In genomic region chr10:1600861-1601260, GRCh38 we compare ENCODE assay signal across 28 cellular contexts.
A peak's percentile ranks its signal among the peaks of the same experiment; 100 is the strongest.
DNase-seq lines count a peak whose midpoint lies in the region; ATAC-seq and TF ChIP-seq lines count a peak whose summit lies in the region.
"Had no signal": no experiment of that assay in that cellular context is flagged by ENCODE, and none has a peak within 500 bp of the region (broad histone marks: within the 10 kb centered on the region; RNA-seq: fewer than 3 reads in every experiment).

No MANE protein-coding gene starts in this region.

- H4K8ac ChIP-seq in mesenchymal stem cell (ENCODE audit: low read length) = no peak overlapping the region

- no peak overlapping the region for H3K4me3 ChIP-seq in RWPE2 (ENCODE audit: severe bottlenecking)
- no peak overlapping the region for H3K4me3 ChIP-seq in vagina
- no peak overlapping the region for H3K4me3 ChIP-seq in MG63
- H3K4me3 ChIP-seq in gastrocnemius medialis = no peak overlapping the region
- H3K4me3 ChIP-seq in mesenchymal stem cell (ENCODE audit: insufficient read depth in 1 of 2, low read depth in 1 of 2, low read length in 2 of 2) = no peak overlapping the region
- H3K4me3 ChIP-seq: gastroesophageal sphincter, GM23338, lung, Peyer's patch, spleen, tibial artery had no signal

- H3K23ac ChIP-seq in mesenchymal stem cell (ENCODE audit: low read length in 2 of 2) = no peak overlapping the region

- no peaks in the 10 kb centered on the region for H3K79me1 ChIP-seq in mesenchymal stem cell (replicated peaks; ENCODE audit: low read length, poor library complexity, severe bottlenecking)

- peak overlapping the region; percentile 53 for H3K27ac ChIP-seq in RWPE2 (ENCODE audit: poor library complexity, severe bottlenecking)
- H3K27ac ChIP-seq in vagina = no peak overlapping the region
- H3K27ac ChIP-seq in gastrocnemius medialis = no peak overlapping the region
- H3K27ac ChIP-seq in mesenchymal stem cell (ENCODE audit: low read length, poor library complexity, severe bottlenecking) = no peak overlapping the region
- H3K27ac ChIP-seq: 22Rv1, gastroesophageal sphincter, Peyer's patch, spleen, tibial artery had no signal

- no peak overlapping the region for H2BK120ac ChIP-seq in mesenchymal stem cell (ENCODE audit: low read depth, low read length)

- no peak for TF ChIP-seq POLR2A in vagina (IDR thresholded peaks at IDR 0.05)
- TF ChIP-seq POLR2A in gastrocnemius medialis (IDR thresholded peaks at IDR 0.05) = no peak

- WGBS in mesenchymal stem cell = 79% methylated on average over 9 of the region's 9 CpGs

- TF ChIP-seq CTCF in RWPE2 (IDR thresholded peaks at IDR 0.05; ENCODE audit: poor library complexity, severe bottlenecking) (no peak), vagina (IDR thresholded peaks at IDR 0.05) (no peak), gastrocnemius medialis (IDR thresholded peaks at IDR 0.05 in 4 of 5, conservative IDR thresholded peaks at IDR 0.05 in 1 of 5) (no peak)

- no peak overlapping the region for H2AFZ ChIP-seq in mesenchymal stem cell (ENCODE audit: low read depth, low read length)
- H2AFZ ChIP-seq: GM23338 had no signal

- H2BK12ac ChIP-seq in mesenchymal stem cell (ENCODE audit: low read length in 2 of 2) = no peak overlapping the region

- H2BK5ac ChIP-seq in mesenchymal stem cell (ENCODE audit: low read depth, low read length, poor library complexity, severe bottlenecking) = no peak overlapping the region

- H3K27me3 ChIP-seq in RWPE2 (ENCODE audit: insufficient read depth, poor library complexity, severe bottlenecking) (no peaks in the 10 kb centered on the region), vagina (no peaks in the 10 kb centered on the region), MG63 (no peaks in the 10 kb centered on the region; the same call in 1 of the 2 replicates), gastrocnemius medialis (no peaks in the 10 kb centered on the region), mesenchymal stem cell (ENCODE audit: control insufficient read depth in 1 of 2, insufficient read depth in 1 of 2, low read length in 2 of 2) (no peaks in the 10 kb centered on the region)
- H3K27me3 ChIP-seq: Peyer's patch had no signal

- H3K4me1 ChIP-seq in RWPE2 (ENCODE audit: insufficient read depth, poor library complexity, severe bottlenecking) (peaks cover 3% of the 10 kb centered on the region), vagina (peaks cover 9% of the 10 kb centered on the region), gastrocnemius medialis (no peaks in the 10 kb centered on the region), mesenchymal stem cell (ENCODE audit: control insufficient read depth, insufficient read depth, low read depth, low read length) (no peaks in the 10 kb centered on the region)
- H3K4me1 ChIP-seq: gastroesophageal sphincter, Peyer's patch, spleen, tibial artery had no signal

- no peak overlapping the region for H3K9ac ChIP-seq in mesenchymal stem cell (ENCODE audit: low read length)

- DNase-seq in NCI-H2171 treated with DMSO at 0.1 percent for 48 hours (lab: John Stamatoyannopoulos, UW) = peak; percentile 34
- no peak for DNase-seq in NCI-H2171 (lab: John Stamatoyannopoulos, UW)
- no peak for DNase-seq in RWPE2 (ENCODE audit: low spot score)
- peak; percentile 42 for DNase-seq in islet precursor cell
- DNase-seq in vagina (ENCODE audit: extremely low spot score in 2 of 2) = peak; percentile 87 to 96
- DNase-seq in MG63 = no peak
- DNase-seq in gastrocnemius medialis = no peak
- DNase-seq in mesenchymal stem cell = no peak
- DNase-seq: activated CD4-positive, alpha-beta T cell treated with anti-CD3 and anti-CD28 coated beads for 48 hours; activated CD8-positive, alpha-beta memory T cell treated with anti-CD3 and anti-CD28 coated beads, Interleukin-2, amount 50 U/mL, for 4 hours; CD8-positive, alpha-beta T cell; DMS153; kidney; MM.1S; NCI-H446; nucleus accumbens; spleen; stimulated activated CD4-positive, alpha-beta T cell treated with anti-CD3 and anti-CD28 coated beads, Interleukin-4, amount 100 ng/mL, for 24 hours; stimulated activated naive CD4-positive, alpha-beta T cell treated with Interleukin-2 at 50 U/mL for 16 hours; T-helper 17 cell; tibial artery had no signal

- H3K36me3 ChIP-seq in RWPE2 (ENCODE audit: low read depth) (no peaks in the 10 kb centered on the region), vagina (no peaks in the 10 kb centered on the region), MG63 (no peaks in the 10 kb centered on the region), gastrocnemius medialis (no peaks in the 10 kb centered on the region), mesenchymal stem cell (ENCODE audit: control insufficient read depth in 1 of 2, insufficient read depth in 2 of 2, low read depth in 1 of 2, low read length in 2 of 2) (no peaks in the 10 kb centered on the region)
- H3K36me3 ChIP-seq: gastroesophageal sphincter, Peyer's patch, spleen, tibial artery had no signal

- no peak overlapping the region for H3K4ac ChIP-seq in mesenchymal stem cell (ENCODE audit: low read depth in 1 of 2, low read length in 2 of 2)

- H3K9me3 ChIP-seq in RWPE2 (ENCODE audit: severe bottlenecking) = no peaks in the 10 kb centered on the region
- no peaks in the 10 kb centered on the region for H3K9me3 ChIP-seq in vagina
- no peaks in the 10 kb centered on the region for H3K9me3 ChIP-seq in MG63
- H3K9me3 ChIP-seq in gastrocnemius medialis = no peaks in the 10 kb centered on the region
- H3K9me3 ChIP-seq in mesenchymal stem cell (ENCODE audit: control insufficient read depth, low read length) = no peaks in the 10 kb centered on the region
- H3K9me3 ChIP-seq: gastroesophageal sphincter, Peyer's patch, tibial artery had no signal

- no peak overlapping the region for H3K4me2 ChIP-seq in mesenchymal stem cell (ENCODE audit: low read length, poor library complexity, severe bottlenecking)
- H3K4me2 ChIP-seq: GM23338 had no signal

- H2BK15ac ChIP-seq in mesenchymal stem cell (ENCODE audit: low read depth, poor library complexity, severe bottlenecking) = no peak overlapping the region

- H2AK5ac ChIP-seq in mesenchymal stem cell (ENCODE audit: low read length, severe bottlenecking) = no peak overlapping the region

- no peak overlapping the region for H3K18ac ChIP-seq in mesenchymal stem cell (ENCODE audit: low read depth in 1 of 2, low read length in 2 of 2)

- in situ Hi-C loops in gastrocnemius medialis (cut with MboI; ENCODE audit: low sequenced_read_pairs in 4 of 4) = no loop called here

- H3K14ac ChIP-seq in mesenchymal stem cell (ENCODE audit: low read length in 2 of 2) = no peak overlapping the region

- intact Hi-C loops in vagina (cut with DNase I) (no loop called here), gastrocnemius medialis (cut with DNase I; ENCODE audit: low total_unique reads) (no loop called here)

- ATAC-seq in RWPE2 (ENCODE audit: low read depth) = peak; percentile 99
- ATAC-seq in gastrocnemius medialis = no peak
- ATAC-seq: activated naive CD4-positive, alpha-beta T cell treated with anti-CD3 and anti-CD28 coated beads, Interleukin-2, amount 50 U/mL, for 72 hours; activated T-helper 17 cell treated with anti-CD3 and anti-CD28 coated beads, Interleukin-2, amount 50 U/mL, for 72 hours; CD8-positive, alpha-beta T cell; gastroesophageal sphincter; GM23338; T-helper 17 cell had no signal

- H4K91ac ChIP-seq in mesenchymal stem cell (ENCODE audit: low read length) = no peak overlapping the region

Comparison
In these comparisons a context has a peak if more than half of its experiments do, and no peak if none do; other contexts are left out.
1. DNase-seq: peak in NCI-H2171 treated with DMSO at 0.1 percent for 48 hours (single experiment), islet precursor cell (single experiment) and vagina (2 of 2); none in NCI-H2171 (single experiment), RWPE2 (single experiment), MG63 (single experiment), gastrocnemius medialis (0 of 2) and mesenchymal stem cell (single experiment).